In genomic region chr22:47017245-47017644, GRCh38 we compare ENCODE assay signal across 19 cellular contexts.
"Had no signal": no experiment of that assay in that cellular context is flagged by ENCODE, and none has a peak within 500 bp of the region (broad histone marks: within the 10 kb centered on the region; RNA-seq: fewer than 3 reads in every experiment).

No MANE protein-coding gene starts in this region.

- ATAC-seq: activated CD8-positive, alpha-beta T cell treated with anti-CD3 and anti-CD28 coated beads for 36 hours; activated T-cell treated with anti-CD3 and anti-CD28 coated beads, Interleukin-2, amount 50 U/mL, for 72 hours; K562 had no signal

- DNase-seq: activated CD4-positive, alpha-beta T cell treated with anti-CD3 and anti-CD28 coated beads, Interleukin-2, amount 10 ng/mL, durations not matched to agents 24 days and 14 days; activated CD4-positive, alpha-beta T cell treated with anti-CD3 and anti-CD28 coated beads, Interleukin-2, amount 50 U/mL, for 4 hours; activated CD8-positive, alpha-beta T cell treated with anti-CD3 and anti-CD28 coated beads for 36 hours; activated naive CD4-positive, alpha-beta T cell treated with anti-CD3 and anti-CD28 coated beads, Interleukin-2, amount 10 ng/mL, durations not matched to agents 7 days and 5 days; activated T-cell treated with anti-CD3 and anti-CD28 coated beads, Interleukin-2, amount 50 U/mL, for 1 hour; activated T-cell treated with anti-CD3 and anti-CD28 coated beads, Interleukin-2, amount 50 U/mL, for 72 hours; amygdala; NCI-H1092 treated with DMSO at 0.1 percent for 48 hours; NCI-H1417 treated with DMSO at 0.1 percent for 48 hours; NCI-H187 treated with DMSO at 0.1 percent for 48 hours; NCI-H2081; NCI-H226; NCI-H446 treated with DMSO at 0.1 percent for 48 hours; NCI-H524 treated with DMSO at 0.1 percent for 48 hours; NCI-H748 treated with DMSO at 0.1 percent for 48 hours; PC-9; SHP77 treated with DMSO at 0.1 percent for 48 hours; SK-N-SH had no signal
